ENCODE assay signal across 9 cellular contexts in the genomic region with DNA sequence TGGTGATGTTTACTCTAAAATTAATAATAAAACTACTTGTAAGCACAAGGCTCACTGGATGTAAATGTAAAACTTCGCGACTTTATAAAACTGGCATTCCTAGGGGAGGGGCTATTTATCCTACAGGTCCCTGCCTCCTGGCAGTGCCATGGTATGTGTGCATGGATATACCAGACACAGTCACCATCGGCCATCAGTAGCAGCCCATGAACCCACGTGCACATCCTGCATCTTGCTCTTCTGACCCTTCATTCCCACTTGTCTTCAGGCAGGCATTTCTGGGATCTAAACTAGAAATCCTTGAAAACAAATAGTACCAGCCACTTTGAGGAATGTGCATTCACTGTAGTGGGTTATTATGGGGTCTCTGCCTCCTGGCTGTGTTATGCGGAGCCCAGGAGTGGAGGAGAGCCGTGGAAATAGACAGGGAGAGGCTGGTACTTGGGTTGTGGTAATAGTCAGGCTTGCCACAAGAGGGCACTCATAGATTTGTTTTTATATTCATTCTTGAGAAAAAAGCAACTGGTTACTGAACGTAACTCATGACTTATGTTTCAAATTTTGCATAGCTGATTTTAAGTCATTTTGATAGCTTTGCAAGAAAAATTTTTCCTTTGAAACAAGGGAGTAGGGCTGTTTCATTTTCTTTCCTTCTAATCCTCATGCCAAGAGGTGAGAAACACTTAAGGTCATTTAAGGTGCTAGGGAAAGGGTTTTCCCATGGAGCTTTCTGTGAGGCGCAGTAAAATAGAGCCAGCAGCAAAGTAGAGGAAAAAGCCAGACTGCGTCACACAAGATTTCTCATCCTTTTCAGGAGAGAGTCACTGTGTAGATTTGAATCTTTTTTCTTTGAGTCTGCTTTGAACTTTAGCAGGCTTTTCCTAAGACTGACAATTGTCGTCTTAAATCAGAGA. TPM values are rescaled to one million over a fixed set of nuclear protein-coding genes. Genes with fewer than 3 reads are reported as not detected.
DNase-seq lines count a peak whose midpoint lies in the region; ATAC-seq, FAIRE-seq and TF ChIP-seq lines count a peak whose summit lies in the region.
"Had no signal": no experiment of that assay in that cellular context is flagged by ENCODE, and none has a peak within 500 bp of the region (broad histone marks: within the 10 kb centered on the region; RNA-seq: fewer than 3 reads in every experiment).

No MANE protein-coding gene starts in this region.

- no peak for FAIRE-seq in bronchial epithelial cell (lab: Jason Lieb, UNC)
- peak; percentile 13 for FAIRE-seq in keratinocyte (lab: Jason Lieb, UNC)

- no peaks in the 10 kb centered on the region for H3F3A ChIP-seq in SU-DHL-6 (ENCODE audit: insufficient read depth)

- TF ChIP-seq CTCF in NB4 (IDR thresholded peaks at IDR 0.05; ENCODE audit: low read depth, low read length): peak; percentile 53
- TF ChIP-seq CTCF in SU-DHL-6 (IDR thresholded peaks at IDR 0.05; ENCODE audit: insufficient read depth, low read length, poor library complexity, severe bottlenecking): peak; percentile 63
- TF ChIP-seq CTCF in bronchial epithelial cell (IDR thresholded peaks at IDR 0.05; ENCODE audit: insufficient read depth, low read length, severe bottlenecking): peak; percentile 55
- peak; percentile 45 to 75 (median 62) for TF ChIP-seq CTCF in keratinocyte (optimal IDR thresholded peaks at IDR 0.05 in 1 of 3, IDR thresholded peaks at IDR 0.05 in 1 of 3, conservative IDR thresholded peaks at IDR 0.05 in 1 of 3; ENCODE audit: extremely low read depth in 1 of 3, insufficient read depth in 2 of 3, low read length in 3 of 3)

- dilution Hi-C loops in keratinocyte (cut with MboI; ENCODE audit: extremely low pct_ligation_motif_present, low sequenced_read_pairs): no loop called here

- H3K9ac ChIP-seq in SU-DHL-6 (ENCODE audit: low read length) (no peak overlapping the region), keratinocyte (ENCODE audit: control insufficient read depth, extremely low read depth, insufficient read depth, low read length) (no peak overlapping the region)
- H3K9ac ChIP-seq: BLaER1 had no signal

- H3K79me2 ChIP-seq in SU-DHL-6 (ENCODE audit: insufficient read depth, low read length) (no peaks in the 10 kb centered on the region), keratinocyte (ENCODE audit: control insufficient read depth, insufficient read depth, low read length) (no peaks in the 10 kb centered on the region)

- H3K27me3 ChIP-seq in SU-DHL-6 (ENCODE audit: low read length) (no peaks in the 10 kb centered on the region), bronchial epithelial cell (ENCODE audit: control insufficient read depth, insufficient read depth, low read length) (no peaks in the 10 kb centered on the region), keratinocyte (ENCODE audit: control insufficient read depth, extremely low read depth, insufficient read depth, low read length) (no peaks in the 10 kb centered on the region)
- H3K27me3 ChIP-seq: BLaER1 had no signal

- H3K4me3 ChIP-seq in NB4 (ENCODE audit: low read depth, low read length) (no peak overlapping the region), SU-DHL-6 (ENCODE audit: insufficient read depth, low read length, poor library complexity, severe bottlenecking) (no peak overlapping the region), bronchial epithelial cell (ENCODE audit: low read depth, low read length) (no peak overlapping the region), keratinocyte (ENCODE audit: control insufficient read depth in 2 of 3, extremely low read depth in 1 of 3, insufficient read depth in 2 of 3, low read depth in 1 of 3, low read length in 3 of 3) (no peak overlapping the region)
- H3K4me3 ChIP-seq: BLaER1 had no signal

- DNase-seq in NCI-H1436 (lab: John Stamatoyannopoulos, UW) (peak; percentile 55), NCI-H1436 treated with DMSO at 0.1 percent for 48 hours (lab: John Stamatoyannopoulos, UW) (no peak), NB4 (ENCODE audit: low read depth) (peak; percentile 64), bronchial epithelial cell (ENCODE audit: low read depth) (peak; percentile 62), keratinocyte (ENCODE audit: low read depth, low spot score) (no peak)
- peak; percentile 40 for DNase-seq in stimulated activated CD4-positive, alpha-beta T cell treated with anti-CD3 and anti-CD28 coated beads, Interleukin-1b, Interleukin-23, amount 100 ng/mL, for 48 hours

- no peaks in the 10 kb centered on the region for H3K9me1 ChIP-seq in keratinocyte (ENCODE audit: control insufficient read depth, extremely low read depth, insufficient read depth, low read length)

- H3K9me3 ChIP-seq in SU-DHL-6 (ENCODE audit: insufficient read depth, low read length) (no peaks in the 10 kb centered on the region), keratinocyte (ENCODE audit: control insufficient read depth, low read depth, low read length) (no peaks in the 10 kb centered on the region)
- H3K9me3 ChIP-seq: BLaER1 had no signal

- no peak for ATAC-seq in HG03196 (IDR thresholded peaks at IDR 0.05; ENCODE audit: unreplicated experiment)

- no peak for TF ChIP-seq POLR2A in NB4 (IDR thresholded peaks at IDR 0.05; ENCODE audit: extremely low read depth, insufficient read length)

- H3K27ac ChIP-seq in SU-DHL-6 (ENCODE audit: low read depth, low read length): no peak overlapping the region
- no peak overlapping the region for H3K27ac ChIP-seq in keratinocyte (ENCODE audit: control insufficient read depth, insufficient read depth, low read length)
- H3K27ac ChIP-seq: BLaER1 had no signal

- H3K36me3 ChIP-seq in SU-DHL-6 (ENCODE audit: low read length) (no peaks in the 10 kb centered on the region), bronchial epithelial cell (ENCODE audit: control insufficient read depth, insufficient read depth, low read length) (peaks cover 5% of the 10 kb centered on the region), keratinocyte (ENCODE audit: control insufficient read depth in 2 of 2, extremely low read depth in 1 of 2, insufficient read depth in 2 of 2, low read length in 2 of 2) (peaks cover 4 to 18% of the 10 kb centered on the region in 2 experiments)
- H3K36me3 ChIP-seq: BLaER1 had no signal

- H3K4me2 ChIP-seq in SU-DHL-6 (ENCODE audit: low read depth, low read length, poor library complexity, severe bottlenecking): no peak overlapping the region
- no peak overlapping the region for H3K4me2 ChIP-seq in keratinocyte (ENCODE audit: control insufficient read depth, extremely low read depth, insufficient read depth, low read depth, low read length)
- H3K4me2 ChIP-seq: BLaER1 had no signal

- H4K20me1 ChIP-seq in SU-DHL-6 (ENCODE audit: low read depth, low read length) (no peaks in the 10 kb centered on the region), keratinocyte (ENCODE audit: control insufficient read depth, extremely low read depth, insufficient read depth, low read length) (no peaks in the 10 kb centered on the region)
- H4K20me1 ChIP-seq: BLaER1 had no signal

- no peaks in the 10 kb centered on the region for H3K9me2 ChIP-seq in SU-DHL-6 (replicated peaks; ENCODE audit: insufficient read depth, low read length)

- H2AFZ ChIP-seq in SU-DHL-6 (ENCODE audit: low read depth, low read length, severe bottlenecking) (no peak overlapping the region), keratinocyte (ENCODE audit: control insufficient read depth, low read length) (no peak overlapping the region)

- no peaks in the 10 kb centered on the region for H3K4me1 ChIP-seq in keratinocyte (ENCODE audit: control insufficient read depth, extremely low read depth, insufficient read depth, low read length)

RNA-seq across cellular contexts. Expression of gene GALNT16, which starts 17.4 kb away (rescaled TPM):
- total RNA-seq in bronchial epithelial cell: not detected in 2 replicates
- polyA plus RNA-seq in keratinocyte: 0.04 TPM in 1 of 3 replicates, not detected in the others
- not detected for polyA plus RNA-seq in keratinocyte (2011; ENCODE audit: low read depth)
- not detected in 2 replicates for polyA plus RNA-seq in keratinocyte (2011; cell fraction: cytosol; rRNA removed)
- 0.04 TPM in 1 of 2 replicates, not detected in the other for polyA plus RNA-seq in keratinocyte (2011; cell fraction: nucleus; rRNA removed)
- polyA plus RNA-seq in keratinocyte (2012; ENCODE audit: low replicate concordance): 0.03 TPM in 1 of 2 replicates, not detected in the other
- polyA minus RNA-seq in keratinocyte: not detected in 3 replicates
- polyA minus RNA-seq in keratinocyte (2011; cell fraction: cytosol; rRNA and poly(A)+ RNA removed): not detected
- not detected in 2 replicates for polyA minus RNA-seq in keratinocyte (2011; cell fraction: nucleus; rRNA and poly(A)+ RNA removed)

RNA-seq across cellular contexts. Expression of gene EXD2, which starts 51.3 kb away (rescaled TPM):
- 15.5 and 18.3 TPM in 2 replicates for total RNA-seq in bronchial epithelial cell
- polyA plus RNA-seq in keratinocyte: 19.9 to 23.9 TPM (median 22.7 TPM) in 3 replicates
- polyA plus RNA-seq in keratinocyte (2011; ENCODE audit: low read depth): 8.0 TPM
- 10.0 and 17.4 TPM in 2 replicates for polyA plus RNA-seq in keratinocyte (2011; cell fraction: cytosol; rRNA removed)
- 50.0 and 60.7 TPM in 2 replicates for polyA plus RNA-seq in keratinocyte (2011; cell fraction: nucleus; rRNA removed)
- polyA plus RNA-seq in keratinocyte (2012; ENCODE audit: low replicate concordance): 9.0 and 15.5 TPM in 2 replicates
- 10.9 to 36.2 TPM (median 26.2 TPM) in 3 replicates for polyA minus RNA-seq in keratinocyte
- 10.2 TPM for polyA minus RNA-seq in keratinocyte (2011; cell fraction: cytosol; rRNA and poly(A)+ RNA removed)
- 37.6 and 51.3 TPM in 2 replicates for polyA minus RNA-seq in keratinocyte (2011; cell fraction: nucleus; rRNA and poly(A)+ RNA removed)

Comparison
In these comparisons a context has a peak if more than half of its experiments do, and no peak if none do; other contexts are left out.
1. DNase-seq: peak in NCI-H1436 (single experiment), NB4 (single experiment), bronchial epithelial cell (single experiment) and stimulated activated CD4-positive, alpha-beta T cell treated with anti-CD3 and anti-CD28 coated beads, Interleukin-1b, Interleukin-23, amount 100 ng/mL, for 48 hours (single experiment); none in NCI-H1436 treated with DMSO at 0.1 percent for 48 hours (single experiment) and keratinocyte (single experiment).
2. Peak in every context shown above with its lines, with median percentiles within 50 percentile points of each other: CTCF ChIP-seq.